Comparison of ENCODE assay signal across 9 cellular contexts in the genomic region with DNA sequence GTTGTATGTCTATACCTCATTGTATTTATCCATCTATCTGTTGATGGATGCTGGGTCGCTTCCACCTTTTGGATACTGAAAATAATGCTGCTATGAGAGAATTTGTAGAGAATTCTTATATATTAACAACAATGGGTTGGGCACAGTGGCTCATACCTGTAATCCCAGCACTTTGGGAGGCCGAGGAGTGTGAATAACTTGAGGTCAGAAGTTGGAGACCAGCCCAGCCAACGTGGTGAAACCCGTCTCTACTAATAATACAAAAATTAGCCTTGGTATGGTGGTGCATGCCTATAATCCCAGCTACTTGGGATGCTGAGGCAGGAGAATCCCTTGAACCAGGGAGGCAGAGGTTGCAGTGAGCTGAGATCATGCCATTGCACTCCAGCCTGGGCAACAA. TPM values are rescaled to one million over a fixed set of nuclear protein-coding genes. Genes with fewer than 3 reads are reported as not detected.
"Had no signal": no experiment of that assay in that cellular context is flagged by ENCODE, and none has a peak within 500 bp of the region (broad histone marks: within the 10 kb centered on the region; RNA-seq: fewer than 3 reads in every experiment).

No MANE protein-coding gene starts in this region.

RNA-seq across cellular contexts. Expression of a gene that starts 13.1 kb away (rescaled TPM):
- total RNA-seq: K562, MCF 10A, NCI-H460, OCI-LY7, PC-9, Right ventricle myocardium inferior, RPMI7951, SJCRH30, SK-MEL-5 had no signal
- polyA plus RNA-seq: K562 had no signal
